In the genomic region with DNA sequence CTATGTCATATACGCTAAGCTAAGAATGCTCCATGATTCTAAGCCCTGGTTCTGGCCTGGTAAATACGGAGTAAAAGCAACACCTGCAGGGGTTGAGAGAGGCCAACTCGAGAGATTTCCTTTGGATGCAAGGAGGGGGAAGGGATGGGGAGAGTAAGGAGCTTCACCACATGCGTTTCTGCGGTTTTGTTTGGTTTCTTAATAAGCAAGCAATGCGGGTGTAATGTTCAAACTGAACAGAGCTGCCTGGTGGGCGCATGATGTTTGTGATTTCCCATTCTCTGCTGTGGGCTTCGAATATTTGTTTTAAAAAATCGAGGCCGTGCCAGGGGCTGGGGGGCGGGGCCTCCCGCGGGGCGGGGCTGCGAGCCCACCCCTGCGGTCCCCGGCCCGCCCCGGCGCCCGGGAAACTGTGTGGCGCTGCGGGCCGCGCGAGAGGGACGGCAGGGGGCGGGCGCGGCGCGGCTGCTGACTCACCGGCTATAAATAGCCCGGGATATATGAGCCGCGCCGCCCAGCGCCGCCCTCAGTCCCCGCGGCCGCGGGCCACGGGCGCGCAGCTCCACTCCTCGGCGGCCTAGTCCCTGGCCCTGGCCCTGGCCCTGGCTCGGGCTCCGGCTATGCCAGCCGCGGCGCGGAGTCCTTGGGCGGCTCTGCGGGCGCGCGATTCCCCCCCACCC, we compare ENCODE assay signal across 8 cellular contexts. TPM values are rescaled to one million over a fixed set of nuclear protein-coding genes. Genes with fewer than 3 reads are reported as not detected.
DNase-seq lines count a peak whose midpoint lies in the region; ATAC-seq and TF ChIP-seq lines count a peak whose summit lies in the region.

No MANE protein-coding gene starts in this region.

- ATAC-seq in upper lobe of right lung: peak; percentile 75

- H3K4me3 ChIP-seq in right atrium auricular region (peak overlapping the region; percentile 60 to 84), prostate gland (peak overlapping the region; percentile 45 to 46), upper lobe of right lung (peak overlapping the region; percentile 97)

- H3K36me3 Mint-ChIP-seq in T-helper 1 cell treated with Interleukin-12 subunit alpha and Interleukin-12 subunit beta and Interleukin-4 antibody, amounts not matched to agents 30 μg/mL and 1 μg/mL, for 36 hours (ENCODE audit: low read depth): peaks cover 16% of the 10 kb centered on the region

- peaks cover 18% of the 10 kb centered on the region for H3K36me3 ChIP-seq in right atrium auricular region
- H3K36me3 ChIP-seq in prostate gland: no peaks in the 10 kb centered on the region
- H3K36me3 ChIP-seq in upper lobe of right lung: peaks cover 31% of the 10 kb centered on the region

- H3K27me3 ChIP-seq in right atrium auricular region (no peaks in the 10 kb centered on the region), prostate gland (replicated peaks; ENCODE audit: insufficient read depth) (no peaks in the 10 kb centered on the region), upper lobe of right lung (no peaks in the 10 kb centered on the region)

- peaks cover 10% of the 10 kb centered on the region for H3K4me1 Mint-ChIP-seq in T-helper 1 cell treated with Interleukin-12 subunit alpha and Interleukin-12 subunit beta and Interleukin-4 antibody, amounts not matched to agents 30 μg/mL and 1 μg/mL, for 36 hours (ENCODE audit: low read depth)

- H3K9me3 ChIP-seq in right atrium auricular region (no peaks in the 10 kb centered on the region), prostate gland (no peaks in the 10 kb centered on the region), upper lobe of right lung (no peaks in the 10 kb centered on the region)

- peak; percentile 88 for DNase-seq in EH (ENCODE audit: low read depth)
- peak; percentile 86 for DNase-seq in HCEC 1CT
- DNase-seq in NCI-H1105 treated with DMSO at 0.1 percent for 48 hours (lab: John Stamatoyannopoulos, UW): peak; percentile 85
- DNase-seq in amygdala (lab: John Stamatoyannopoulos, UW): peak in 53 of 56 donors; percentile 21 to 92 (median 72)
- DNase-seq in right atrium auricular region (ENCODE audit: low spot score): peak; percentile 89
- peak; percentile 83 for DNase-seq in prostate gland (ENCODE audit: low spot score)
- DNase-seq in upper lobe of right lung: peak; percentile 94

- H3K4me3 Mint-ChIP-seq in T-helper 1 cell treated with Interleukin-12 subunit alpha and Interleukin-12 subunit beta and Interleukin-4 antibody, amounts not matched to agents 30 μg/mL and 1 μg/mL, for 36 hours: peak overlapping the region; percentile 54

- H3K4me1 ChIP-seq in right atrium auricular region (peaks cover 0 to 43% of the 10 kb centered on the region in 2 donors), prostate gland (replicated peaks) (peaks cover 12% of the 10 kb centered on the region), upper lobe of right lung (peaks cover 19% of the 10 kb centered on the region)

- TF ChIP-seq CTCF in right atrium auricular region (IDR thresholded peaks at IDR 0.05) (peak; percentile 54 to 57), prostate gland (IDR thresholded peaks at IDR 0.05) (peak; percentile 45 to 91 (median 77)), upper lobe of right lung (IDR thresholded peaks at IDR 0.05) (peak; percentile 29)

- peak overlapping the region; percentile 85 for H3K27ac Mint-ChIP-seq in T-helper 1 cell treated with Interleukin-12 subunit alpha and Interleukin-12 subunit beta and Interleukin-4 antibody, amounts not matched to agents 30 μg/mL and 1 μg/mL, for 36 hours

- TF ChIP-seq POLR2A in prostate gland (IDR thresholded peaks at IDR 0.05): peak; percentile 100

- intact Hi-C loops in prostate gland (cut with DNase I): no loop called here
- intact Hi-C loops in upper lobe of right lung (cut with DNase I): no loop called here

- 3% methylated on average over 47 of the region's 59 CpGs for WGBS in prostate gland

- peaks cover 3% of the 10 kb centered on the region for H3K9me3 Mint-ChIP-seq in T-helper 1 cell treated with Interleukin-12 subunit alpha and Interleukin-12 subunit beta and Interleukin-4 antibody, amounts not matched to agents 30 μg/mL and 1 μg/mL, for 36 hours

- H3K27me3 Mint-ChIP-seq in T-helper 1 cell treated with Interleukin-12 subunit alpha and Interleukin-12 subunit beta and Interleukin-4 antibody, amounts not matched to agents 30 μg/mL and 1 μg/mL, for 36 hours (ENCODE audit: low read depth): no peaks in the 10 kb centered on the region

- H3K27ac ChIP-seq in right atrium auricular region (peak overlapping the region; percentile 99 to 100), prostate gland (peak overlapping the region; percentile 98 to 99), upper lobe of right lung (peak overlapping the region; percentile 99)

RNA-seq across cellular contexts. Expression of gene BBC3, which starts 5.1 kb away (rescaled TPM):
- total RNA-seq in right atrium auricular region (1 to 10 TPM; 2.5 to 2.9 TPM), prostate gland (10 to 100 TPM; 11.1 to 12.8 TPM), upper lobe of right lung (20.1 TPM)

RNA-seq across cellular contexts. Expression of gene CCDC9, which starts 30.4 kb away (rescaled TPM):
- total RNA-seq in right atrium auricular region: 10 to 100 TPM in 1 of 2 donors, 1 to 10 TPM in 1; 9.2 to 11.9 TPM
- total RNA-seq in prostate gland: 10 to 100 TPM; 27.9 to 48.7 TPM
- 36.1 TPM for total RNA-seq in upper lobe of right lung

RNA-seq across cellular contexts. Expression of gene INAFM1, which starts 48.8 kb away (rescaled TPM):
- total RNA-seq in right atrium auricular region (1 to 10 TPM; 1.9 to 7.0 TPM), prostate gland (10 to 100 TPM; 11.4 to 30.2 TPM), upper lobe of right lung (18.2 TPM)

Comparison
In these comparisons a context has a peak if more than half of its experiments do, and no peak if none do; other contexts are left out.
1. Peak in every context shown above with its lines: DNase-seq, ATAC-seq, H3K4me3 ChIP-seq and H3K27ac ChIP-seq.
2. H3K4me3 ChIP-seq: peak in every context shown above with its lines; median percentile 97 in upper lobe of right lung; 72 in right atrium auricular region; 46 in prostate gland.